Comparison of ENCODE assay signal across 17 cellular contexts in the genomic region with DNA sequence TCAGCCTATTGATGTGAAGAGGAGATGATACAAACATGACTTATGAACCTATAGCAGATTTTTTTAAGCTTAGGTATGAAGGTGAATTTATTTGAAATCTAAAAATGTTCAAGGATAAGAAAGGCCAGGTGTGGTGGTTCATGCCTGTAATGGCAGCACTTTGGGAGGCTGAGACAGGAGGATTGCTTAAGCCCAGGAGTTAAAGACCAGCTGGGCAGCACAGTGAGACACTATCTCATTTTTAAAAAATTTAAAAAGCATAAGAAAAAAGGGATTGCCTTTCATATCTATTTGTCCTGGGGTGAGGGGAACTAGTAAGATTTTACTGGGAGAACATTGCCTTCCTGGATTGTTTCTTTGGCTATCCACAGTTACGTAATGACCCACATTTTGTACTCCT. TPM values are rescaled to one million over a fixed set of nuclear protein-coding genes. Genes with fewer than 3 reads are reported as not detected.
DNase-seq lines count a peak whose midpoint lies in the region; TF ChIP-seq lines count a peak whose summit lies in the region.
"Had no signal": no experiment of that assay in that cellular context is flagged by ENCODE, and none has a peak within 500 bp of the region (broad histone marks: within the 10 kb centered on the region; RNA-seq: fewer than 3 reads in every experiment).

No MANE protein-coding gene starts in this region.

- H3K36me3 ChIP-seq in prostate gland, result no peaks in the 10 kb centered on the region

- no peaks in the 10 kb centered on the region for H3K9me3 Mint-ChIP-seq in nephron progenitor cell
- H3K9me3 Mint-ChIP-seq: CD4-positive, alpha-beta T cell; CD8-positive, alpha-beta memory T cell had no signal

- 67% methylated on average over 1 of the region's 1 CpG for WGBS in prostate gland

- H3K4me3 Mint-ChIP-seq in nephron progenitor cell, result no peak overlapping the region
- H3K4me3 Mint-ChIP-seq: CD4-positive, alpha-beta T cell; CD8-positive, alpha-beta memory T cell had no signal

- H3K4me1 ChIP-seq in prostate gland (replicated peaks), result peaks cover 4% of the 10 kb centered on the region
- H3K4me1 ChIP-seq: BE2C, BLaER1 had no signal

- peak overlapping the region; percentile 0 for H3K27ac ChIP-seq in caudate nucleus (ENCODE audit: low read depth, low read length)
- peak overlapping the region; percentile 4 to 47 for H3K27ac ChIP-seq in prostate gland
- H3K27ac ChIP-seq: BLaER1, C4-2B had no signal

- H3K36me3 Mint-ChIP-seq in nephron progenitor cell (ENCODE audit: low read depth), result peaks cover 56% of the 10 kb centered on the region

- no peaks in the 10 kb centered on the region for H3K9me3 ChIP-seq in prostate gland
- H3K9me3 ChIP-seq: BE2C, BLaER1, Caco-2 had no signal

- H3K27me3 Mint-ChIP-seq in nephron progenitor cell (ENCODE audit: low read depth, poor library complexity), result no peaks in the 10 kb centered on the region
- H3K27me3 Mint-ChIP-seq: CD4-positive, alpha-beta T cell; CD8-positive, alpha-beta memory T cell had no signal

- no peak for TF ChIP-seq POLR2A in prostate gland (IDR thresholded peaks at IDR 0.05)

- intact Hi-C loops in prostate gland (cut with DNase I), result no loop called here

- H3K4me1 Mint-ChIP-seq in nephron progenitor cell, result peaks cover 9% of the 10 kb centered on the region

- TF ChIP-seq CTCF in nephron progenitor cell (IDR thresholded peaks at IDR 0.05), result no peak
- TF ChIP-seq CTCF in prostate gland (IDR thresholded peaks at IDR 0.05), result no peak

- no peak overlapping the region for H3K4me3 ChIP-seq in prostate gland
- H3K4me3 ChIP-seq: BLaER1 had no signal

- peak overlapping the region; percentile 35 for H3K27ac Mint-ChIP-seq in nephron progenitor cell
- H3K27ac Mint-ChIP-seq: CD4-positive, alpha-beta T cell had no signal

- DNase-seq in caudate nucleus (lab: John Stamatoyannopoulos, UW) (no peak), nephron progenitor cell (no peak), prostate gland (ENCODE audit: low spot score) (no peak), COLO829 (ENCODE audit: low spot score) (no peak), C1 segment of cervical spinal cord (lab: John Stamatoyannopoulos, UW) (no peak)
- DNase-seq in stimulated activated CD4-positive, alpha-beta T cell treated with anti-CD3 and anti-CD28 coated beads, Interleukin-2, amount 100 ng/mL, for 48 hours, result no peak
- DNase-seq: 8988T; ACHN; BE2C; Caco-2; Calu3; CD4-positive, alpha-beta T cell; CD8-positive, alpha-beta memory T cell; DMS79 treated with DMSO at 0.1 percent for 48 hours; GF-D8 had no signal

- no peaks in the 10 kb centered on the region for H3K27me3 ChIP-seq in prostate gland (replicated peaks; ENCODE audit: insufficient read depth)
- H3K27me3 ChIP-seq: BE2C, BLaER1 had no signal

RNA-seq across cellular contexts. Expression of a gene that starts 40.8 kb away (rescaled TPM):
- total RNA-seq in prostate gland, result 10 to 100 TPM; 25.3 to 95.0 TPM
